Comparison of ENCODE assay signal across 30 cellular contexts in genomic region chr2:182589121-182589520, GRCh38.
"Had no signal": no experiment of that assay in that cellular context is flagged by ENCODE, and none has a peak within 500 bp of the region (broad histone marks: within the 10 kb centered on the region; RNA-seq: fewer than 3 reads in every experiment).

No MANE protein-coding gene starts in this region.

- H3K4me3 Mint-ChIP-seq: immature natural killer cell; naive B cell; natural killer cell; nephron progenitor cell; neural progenitor cell; stimulated activated naive B cell treated with anti-CD40 and anti-IgM and Interleukin-4, amounts not matched to agents 10 μg/mL and 1 μg/mL and 100 μg/mL, for 72 hours had no signal

- H3K4me1 ChIP-seq: lower lobe of right lung, right atrium auricular region, stomach, tibial artery, upper lobe of right lung had no signal

- H3K9me3 Mint-ChIP-seq: naive B cell; nephron progenitor cell; neural progenitor cell; stimulated activated naive B cell treated with anti-CD40 and anti-IgM and Interleukin-4, amounts not matched to agents 10 μg/mL and 1 μg/mL and 100 μg/mL, for 72 hours had no signal

- H3K4me3 ChIP-seq: heart right ventricle, left lung, lower lobe of right lung, neural progenitor cell, ovary, right atrium auricular region, skin epidermis, stomach, thoracic aorta, tibial artery, upper lobe of right lung had no signal

- H3K9ac ChIP-seq: neural progenitor cell had no signal

- H3K27ac ChIP-seq: heart right ventricle, left lung, lower lobe of right lung, neural progenitor cell, neutrophil, ovary, right atrium auricular region, stomach, thoracic aorta, tibial artery, upper lobe of right lung had no signal

- H3K36me3 Mint-ChIP-seq: immature natural killer cell; naive B cell; natural killer cell; neural progenitor cell; stimulated activated naive B cell treated with anti-CD40 and anti-IgM and Interleukin-4, amounts not matched to agents 10 μg/mL and 1 μg/mL and 100 μg/mL, for 72 hours had no signal

- H3K27me3 Mint-ChIP-seq: progenitor cell of endocrine pancreas had no signal

- DNase-seq: heart right ventricle; hippocampal formation; immature natural killer cell; kidney; left colon; left lung; lower lobe of right lung; mammary epithelial cell; mesenchymal stem cell; naive B cell; natural killer cell; nephron progenitor cell; occipital lobe; ovary; stimulated activated CD4-positive, alpha-beta T cell treated with anti-CD3 and anti-CD28 coated beads, Interleukin-12 subunit alpha, Interleukin-12 subunit beta, amount 100 ng/mL, for 4 hours; stimulated activated CD4-positive, alpha-beta T cell treated with anti-CD3 and anti-CD28 coated beads, Interleukin-15, amount 100 ng/mL, for 24 hours; stimulated activated CD4-positive, alpha-beta T cell treated with anti-CD3 and anti-CD28 coated beads, Interleukin-2, amount 100 ng/mL, for 24 hours; stimulated activated CD4-positive, alpha-beta T cell treated with anti-CD3 and anti-CD28 coated beads, Interleukin-4, amount 100 ng/mL, for 1 hour; stimulated activated naive B cell treated with anti-CD40 and anti-IgM and Interleukin-4, amounts not matched to agents 10 μg/mL and 1 μg/mL and 100 μg/mL, for 72 hours; stimulated activated naive CD8-positive, alpha-beta T cell treated with anti-CD3 and anti-CD28 coated beads, Interleukin-15, Interleukin-2, amounts not matched to agents 100 U/mL and 50 U/mL, for 24 hours; stomach; tibial artery; trophoblast cell; upper lobe of right lung had no signal

- H3K9me3 ChIP-seq: heart right ventricle, left lung, lower lobe of right lung, neutrophil, ovary, right atrium auricular region, stomach, thoracic aorta, tibial artery, upper lobe of right lung had no signal

- H3K27me3 ChIP-seq: heart right ventricle, left lung, neural progenitor cell, neutrophil, ovary, right atrium auricular region, stomach, tibial artery, upper lobe of right lung had no signal

- H3K36me3 ChIP-seq: heart right ventricle, left lung, lower lobe of right lung, neural progenitor cell, neutrophil, ovary, right atrium auricular region, stomach, thoracic aorta, tibial artery, upper lobe of right lung had no signal

- H3K4me1 Mint-ChIP-seq: immature natural killer cell; naive B cell; natural killer cell; nephron progenitor cell; stimulated activated naive B cell treated with anti-CD40 and anti-IgM and Interleukin-4, amounts not matched to agents 10 μg/mL and 1 μg/mL and 100 μg/mL, for 72 hours had no signal

- H3K27ac Mint-ChIP-seq: immature natural killer cell; naive B cell; natural killer cell; nephron progenitor cell; neural progenitor cell; progenitor cell of endocrine pancreas; stimulated activated naive B cell treated with anti-CD40 and anti-IgM and Interleukin-4, amounts not matched to agents 10 μg/mL and 1 μg/mL and 100 μg/mL, for 72 hours had no signal
